In the genomic region with DNA sequence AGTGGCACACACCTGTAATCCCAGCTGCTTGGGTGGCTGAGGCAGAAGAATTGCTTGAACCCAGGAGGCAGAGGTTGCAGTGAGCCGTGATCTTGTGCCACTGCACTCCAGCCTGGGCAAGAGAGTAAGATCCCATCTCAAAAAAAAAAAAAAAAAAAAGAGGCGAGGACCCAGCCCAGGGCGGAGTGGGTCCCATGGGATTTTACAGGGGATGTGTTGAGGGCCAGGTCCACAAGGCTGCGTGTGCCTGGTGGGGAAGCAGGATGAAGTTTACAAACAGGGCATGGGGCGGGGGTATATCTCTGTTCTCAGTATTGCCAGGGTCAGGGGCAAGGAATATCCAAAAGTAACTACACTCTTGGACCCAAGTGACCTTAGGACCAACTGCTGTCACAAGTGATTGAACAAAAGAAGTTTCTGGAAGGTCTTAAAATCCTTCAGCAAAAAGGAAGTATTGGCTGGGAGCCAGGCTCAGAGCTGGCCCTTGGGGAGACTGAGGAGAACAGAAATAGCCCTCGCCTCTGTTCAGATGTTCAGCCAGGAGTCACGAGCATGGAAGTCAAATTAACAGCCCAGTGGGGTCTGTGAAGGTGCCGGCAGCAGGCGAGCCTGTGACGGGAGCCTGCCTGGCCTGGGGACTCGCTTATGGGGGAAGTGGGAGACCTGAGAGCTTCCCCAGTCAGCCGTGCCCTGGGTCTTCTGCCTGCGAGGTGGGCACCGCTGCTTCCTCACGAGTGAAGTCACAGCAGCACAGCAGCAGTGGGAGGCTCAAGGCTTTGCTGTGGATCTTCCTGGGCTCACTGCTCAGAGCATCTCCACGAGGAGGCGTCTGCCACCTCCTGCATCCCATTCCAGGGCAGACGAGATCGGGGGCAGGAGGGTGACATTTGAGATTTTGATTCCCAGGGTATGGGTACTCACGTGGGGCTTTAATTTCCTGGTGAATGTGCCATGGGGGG, we compare ENCODE assay signal across 1 cellular context.
TF ChIP-seq lines count a peak whose summit lies in the region.

No MANE protein-coding gene starts in this region.

TF ChIP-seq in GM12878, 131 proteins besides CTCF, POLR2A, EP300 and RAD21:
- peak; percentile 22 for TF ChIP-seq MEF2B (IDR thresholded peaks at IDR 0.05; ENCODE audit: partially characterized antibody, poor library complexity, severe bottlenecking)
- 0 out of 2 replicates have a peak, but pooled peaks have one; percentile 38 for TF ChIP-seq HSF1 (IDR thresholded peaks at IDR 0.05; ENCODE audit: low read depth, low read length)
- TF ChIP-seq IKZF1 (conservative IDR thresholded peaks at IDR 0.05) = 0 out of 2 replicates have a peak, but pooled peaks have one; percentile 15
- peak in 1 of 2 experiments; percentile 22; a peak in 1 of 4 replicates for TF ChIP-seq BHLHE40 (IDR thresholded peaks at IDR 0.05; ENCODE audit: borderline replicate concordance in 1 of 2, low read depth in 2 of 2, low read length in 1 of 2)
- TF ChIP-seq BACH1 (IDR thresholded peaks at IDR 0.05; ENCODE audit: borderline replicate concordance) = 0 out of 2 replicates have a peak, but pooled peaks have one; percentile 32
- no peak for TF ChIP-seq USF1 (IDR thresholded peaks at IDR 0.05; ENCODE audit: borderline replicate concordance, extremely low read length, insufficient read depth, low read depth, low read length)
- TF ChIP-seq, protein P1, sequence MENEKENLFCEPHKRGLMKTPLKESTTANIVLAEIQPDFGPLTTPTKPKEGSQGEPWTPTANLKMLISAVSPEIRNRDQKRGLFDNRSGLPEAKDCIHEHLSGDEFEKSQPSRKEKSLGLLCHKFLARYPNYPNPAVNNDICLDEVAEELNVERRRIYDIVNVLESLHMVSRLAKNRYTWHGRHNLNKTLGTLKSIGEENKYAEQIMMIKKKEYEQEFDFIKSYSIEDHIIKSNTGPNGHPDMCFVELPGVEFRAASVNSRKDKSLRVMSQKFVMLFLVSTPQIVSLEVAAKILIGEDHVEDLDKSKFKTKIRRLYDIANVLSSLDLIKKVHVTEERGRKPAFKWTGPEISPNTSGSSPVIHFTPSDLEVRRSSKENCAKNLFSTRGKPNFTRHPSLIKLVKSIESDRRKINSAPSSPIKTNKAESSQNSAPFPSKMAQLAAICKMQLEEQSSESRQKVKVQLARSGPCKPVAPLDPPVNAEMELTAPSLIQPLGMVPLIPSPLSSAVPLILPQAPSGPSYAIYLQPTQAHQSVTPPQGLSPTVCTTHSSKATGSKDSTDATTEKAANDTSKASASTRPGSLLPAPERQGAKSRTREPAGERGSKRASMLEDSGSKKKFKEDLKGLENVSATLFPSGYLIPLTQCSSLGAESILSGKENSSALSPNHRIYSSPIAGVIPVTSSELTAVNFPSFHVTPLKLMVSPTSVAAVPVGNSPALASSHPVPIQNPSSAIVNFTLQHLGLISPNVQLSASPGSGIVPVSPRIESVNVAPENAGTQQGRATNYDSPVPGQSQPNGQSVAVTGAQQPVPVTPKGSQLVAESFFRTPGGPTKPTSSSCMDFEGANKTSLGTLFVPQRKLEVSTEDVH (IDR thresholded peaks at IDR 0.05; ENCODE audit: low read depth, partially characterized antibody) = no peak
- TF ChIP-seq POLR2AphosphoS5 (IDR thresholded peaks at IDR 0.05; ENCODE audit: low read length) = no peak
- TF ChIP-seq, protein P2, sequence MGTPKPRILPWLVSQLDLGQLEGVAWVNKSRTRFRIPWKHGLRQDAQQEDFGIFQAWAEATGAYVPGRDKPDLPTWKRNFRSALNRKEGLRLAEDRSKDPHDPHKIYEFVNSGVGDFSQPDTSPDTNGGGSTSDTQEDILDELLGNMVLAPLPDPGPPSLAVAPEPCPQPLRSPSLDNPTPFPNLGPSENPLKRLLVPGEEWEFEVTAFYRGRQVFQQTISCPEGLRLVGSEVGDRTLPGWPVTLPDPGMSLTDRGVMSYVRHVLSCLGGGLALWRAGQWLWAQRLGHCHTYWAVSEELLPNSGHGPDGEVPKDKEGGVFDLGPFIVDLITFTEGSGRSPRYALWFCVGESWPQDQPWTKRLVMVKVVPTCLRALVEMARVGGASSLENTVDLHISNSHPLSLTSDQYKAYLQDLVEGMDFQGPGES (IDR thresholded peaks at IDR 0.05) = no peak
- TF ChIP-seq SPI1 (IDR thresholded peaks at IDR 0.05; ENCODE audit: borderline replicate concordance, insufficient read depth, low read depth, low read length) = peak; percentile 25; the same call in 1 of the 2 replicates
TF ChIP-seq in GM12878: peak in this region for 6.
